7 cellular contexts compared by ENCODE assay signal in genomic region chr1:102699524-102699923, GRCh38.
"Had no signal": no experiment of that assay in that cellular context is flagged by ENCODE, and none has a peak within 500 bp of the region (broad histone marks: within the 10 kb centered on the region; RNA-seq: fewer than 3 reads in every experiment).

No MANE protein-coding gene starts in this region.

- H3K4me3 ChIP-seq: GM12878 had no signal

- FAIRE-seq: GM12878, GM12891, GM12892, GM18507, GM19239 had no signal

- ATAC-seq: GM12878 had no signal

- DNase-seq: GDM1, GF-D8 had no signal
